ENCODE assay signal across 8 cellular contexts in genomic region chr10:42553064-42553407, GRCh38.
DNase-seq lines count a peak whose midpoint lies in the region; ATAC-seq and TF ChIP-seq lines count a peak whose summit lies in the region.

No MANE protein-coding gene starts in this region.

- peak overlapping the region; percentile 64 to 71 for H3K9ac ChIP-seq in duodenal mucosa (ENCODE audit: low read depth in 1 of 2, low read length in 2 of 2)

- peaks cover 23% of the 10 kb centered on the region for H3K4me1 ChIP-seq in CD8-positive, alpha-beta T cell (ENCODE audit: insufficient read depth, low read length)
- peaks cover 13% of the 10 kb centered on the region in 2 donors for H3K4me1 ChIP-seq in duodenal mucosa (ENCODE audit: control insufficient read depth in 1 of 2, insufficient read depth in 2 of 2, low read length in 2 of 2)

- no peak for TF ChIP-seq CTCF in CD8-positive, alpha-beta T cell (IDR thresholded peaks at IDR 0.05)
- no peak for TF ChIP-seq CTCF in natural killer cell (IDR thresholded peaks at IDR 0.05)

- H3K4me3 Mint-ChIP-seq in CD8-positive, alpha-beta T cell = peak overlapping the region; percentile 98
- peak overlapping the region; percentile 97 to 99 (median 98) for H3K4me3 Mint-ChIP-seq in IgD-negative memory B cell
- H3K4me3 Mint-ChIP-seq in natural killer cell = peak overlapping the region; percentile 95

- H3K27ac Mint-ChIP-seq in CD8-positive, alpha-beta T cell = peak overlapping the region; percentile 97
- H3K27ac Mint-ChIP-seq in IgD-negative memory B cell (peak overlapping the region; percentile 78 to 96 (median 96)), natural killer cell (peak overlapping the region; percentile 91 to 100)

- DNase-seq in CD8-positive, alpha-beta T cell = no peak
- no peak for DNase-seq in natural killer cell
- DNase-seq in NCI-H1417 treated with DMSO at 0.1 percent for 48 hours (lab: John Stamatoyannopoulos, UW) = no peak
- no peak for DNase-seq in occipital lobe (lab: John Stamatoyannopoulos, UW)
- no peak for DNase-seq in SW480 (ENCODE audit: low spot score)

- peak overlapping the region; percentile 94 for H3K4me3 ChIP-seq in CD8-positive, alpha-beta T cell (ENCODE audit: low read depth, low read length)
- H3K4me3 ChIP-seq in duodenal mucosa (ENCODE audit: low read depth in 1 of 2, low read length in 2 of 2) = peak overlapping the region; percentile 96 to 97

- no peaks in the 10 kb centered on the region for H3K36me3 ChIP-seq in CD8-positive, alpha-beta T cell (ENCODE audit: insufficient read depth, low read length)
- H3K36me3 ChIP-seq in duodenal mucosa (ENCODE audit: control insufficient read depth in 1 of 2, insufficient read depth in 2 of 2, low read length in 2 of 2) = peaks cover 0 to 3% of the 10 kb centered on the region in 2 donors

- peaks cover 6% of the 10 kb centered on the region for H3K9me3 Mint-ChIP-seq in CD8-positive, alpha-beta T cell
- H3K9me3 Mint-ChIP-seq in IgD-negative memory B cell (no peaks in the 10 kb centered on the region), natural killer cell (no peaks in the 10 kb centered on the region)

- H3K27me3 Mint-ChIP-seq in CD8-positive, alpha-beta T cell (ENCODE audit: low read depth) = no peaks in the 10 kb centered on the region
- H3K27me3 Mint-ChIP-seq in IgD-negative memory B cell = no peaks in the 10 kb centered on the region
- H3K27me3 Mint-ChIP-seq in natural killer cell (ENCODE audit: low read depth in 2 of 2) = peaks cover 0 to 3% of the 10 kb centered on the region in 2 donors

- no peaks in the 10 kb centered on the region for H3K27me3 ChIP-seq in CD8-positive, alpha-beta T cell (ENCODE audit: insufficient read depth, low read length)
- no peaks in the 10 kb centered on the region for H3K27me3 ChIP-seq in duodenal mucosa (ENCODE audit: control insufficient read depth in 1 of 2, insufficient read depth in 2 of 2, low read length in 2 of 2)

- POLR2A ChIA-PET in CD8-positive, alpha-beta T cell (lab: Charles Lee) = no interaction called here

- H3K4me1 Mint-ChIP-seq in CD8-positive, alpha-beta T cell (ENCODE audit: low read depth) = peaks cover 47% of the 10 kb centered on the region
- H3K4me1 Mint-ChIP-seq in IgD-negative memory B cell (peaks cover 27 to 37% (median 35%) of the 10 kb centered on the region in 3 donors), natural killer cell (peaks cover 33 to 40% of the 10 kb centered on the region in 2 donors)

- no peaks in the 10 kb centered on the region for H3K9me3 ChIP-seq in CD8-positive, alpha-beta T cell (ENCODE audit: low read length)
- H3K9me3 ChIP-seq in duodenal mucosa (ENCODE audit: control insufficient read depth in 1 of 2, low read length in 2 of 2) = no peaks in the 10 kb centered on the region

- CTCF ChIA-PET in CD8-positive, alpha-beta T cell (lab: Charles Lee) = no interaction called here

- H3K36me3 Mint-ChIP-seq in CD8-positive, alpha-beta T cell = peaks cover 37% of the 10 kb centered on the region
- H3K36me3 Mint-ChIP-seq in IgD-negative memory B cell (peaks cover 6% of the 10 kb centered on the region), natural killer cell (no peaks in the 10 kb centered on the region)

- intact Hi-C loops in CD8-positive, alpha-beta T cell (cut with DNase I, micrococcal nuclease) = loop anchor here (1.0 to 10.0 kb wide), 8 partner anchors 34 to 1096 kb away; partner anchors contain the start of genes ZNF32 (in 2 of the 2), BMS1 (in 1 of the 2), CSGALNACT2 (in 1 of the 2) and HNRNPF (in 1 of the 2)
- intact Hi-C loops in natural killer cell (cut with micrococcal nuclease) = loop anchor here (2.0 to 10.0 kb wide), 2 partner anchors 230 to 1022 kb away; partner anchors contain the start of genes BMS1 and ZNF239

- ATAC-seq in CD8-positive, alpha-beta T cell = peak; percentile 2
- ATAC-seq in GM21528 (IDR thresholded peaks at IDR 0.05; ENCODE audit: low FRiP score, unreplicated experiment) (peak; percentile 37), natural killer cell (peak in 1 of 3 donors; percentile 2)

- H3K27ac ChIP-seq in CD8-positive, alpha-beta T cell (ENCODE audit: low read depth, low read length) = no peak overlapping the region
- H3K27ac ChIP-seq in duodenal mucosa (ENCODE audit: low read depth, low read length) = no peak overlapping the region
